In the genomic region with DNA sequence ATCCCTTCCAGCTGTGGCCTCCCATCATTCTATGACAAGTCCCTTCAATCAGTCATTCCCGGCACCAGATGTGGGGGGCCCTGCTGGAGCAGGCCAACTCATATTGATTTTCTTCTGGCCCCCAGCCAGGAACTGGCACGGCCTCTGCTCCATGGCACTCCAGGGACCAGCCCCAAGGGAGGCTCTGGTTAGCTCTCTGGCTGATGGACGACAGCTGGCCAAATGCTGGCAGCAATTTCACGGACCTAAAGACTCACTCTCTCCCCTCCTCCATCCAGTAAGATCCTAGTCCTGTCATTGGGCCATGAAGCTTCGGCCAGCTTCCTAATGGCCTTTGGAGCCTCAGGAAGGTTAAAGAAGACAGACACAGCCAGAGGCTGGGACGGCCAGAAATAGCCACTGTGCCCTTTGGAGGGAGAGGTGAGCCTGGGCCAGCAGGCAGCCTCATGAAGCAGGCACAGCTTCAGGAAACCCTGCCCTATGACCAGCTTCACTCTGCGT, we compare ENCODE assay signal across 16 cellular contexts.
DNase-seq lines count a peak whose midpoint lies in the region; ATAC-seq, FAIRE-seq and TF ChIP-seq lines count a peak whose summit lies in the region.
"Had no signal": no experiment of that assay in that cellular context is flagged by ENCODE, and none has a peak within 500 bp of the region (broad histone marks: within the 10 kb centered on the region; RNA-seq: fewer than 3 reads in every experiment).

No MANE protein-coding gene starts in this region.

- H3K27ac ChIP-seq in liver (ENCODE audit: low read depth in 1 of 2, low read length in 2 of 2), result no peak overlapping the region
- H3K27ac ChIP-seq in HepG2 (ENCODE audit: extremely low read length, insufficient read depth, low read length), result no peak overlapping the region
- peak overlapping the region; percentile 46 to 88 (median 75) for H3K27ac ChIP-seq in heart right ventricle
- H3K27ac ChIP-seq in aorta (ENCODE audit: low read depth in 1 of 2, low read length in 2 of 2), result no peak overlapping the region
- H3K27ac ChIP-seq: pancreas had no signal

- H3K4me3 ChIP-seq in liver (ENCODE audit: low read depth in 1 of 3, low read length in 3 of 3) (no peak overlapping the region), HepG2 (replicated peaks in 1 of 3; ENCODE audit: insufficient read depth in 1 of 3, low read depth in 2 of 3, low read length in 3 of 3) (no peak overlapping the region), heart right ventricle (no peak overlapping the region), aorta (ENCODE audit: low read length in 2 of 2) (no peak overlapping the region)
- H3K4me3 ChIP-seq: pancreas had no signal

- intact Hi-C loops in HepG2 (cut with micrococcal nuclease; ENCODE audit: unreplicated experiment), result no loop called here
- intact Hi-C loops in heart right ventricle (cut with DNase I), result loop anchor here in 4 of 10 donors (10.0 kb wide), 2 partner anchors 80 to 130 kb away; partner anchors contain the start of gene MEX3B (in 3 of the 4)
- intact Hi-C loops in aorta (cut with DNase I), result no loop called here
- intact Hi-C loops in activated CD4-positive, alpha-beta T cell treated with anti-CD3 and anti-CD28 coated beads, Interleukin-2, amount 10 ng/mL, durations not matched to agents 24 days and 14 days (cut with micrococcal nuclease), result no loop called here

- peaks cover 2 to 16% (median 10%) of the 10 kb centered on the region in 4 donors for H3K4me1 ChIP-seq in liver (ENCODE audit: control insufficient read depth in 4 of 4, insufficient read depth in 4 of 4, low read length in 3 of 4)
- H3K4me1 ChIP-seq in HepG2 (ENCODE audit: insufficient read depth, low read length), result no peaks in the 10 kb centered on the region
- peaks cover 6 to 42% (median 33%) of the 10 kb centered on the region in 9 donors for H3K4me1 ChIP-seq in heart right ventricle
- no peaks in the 10 kb centered on the region for H3K4me1 ChIP-seq in aorta (ENCODE audit: control insufficient read depth in 1 of 2, insufficient read depth in 2 of 2, low read length in 2 of 2)
- H3K4me1 ChIP-seq: pancreas had no signal

- no peak overlapping the region for H3K27ac Mint-ChIP-seq in activated CD4-positive, alpha-beta T cell treated with anti-CD3 and anti-CD28 coated beads, Interleukin-2, amount 10 ng/mL, durations not matched to agents 24 days and 14 days
- H3K27ac Mint-ChIP-seq: activated CD8-positive, alpha-beta T cell treated with anti-CD3 and anti-CD28 coated beads, Interleukin-2, amount 10 ng/mL, durations not matched to agents 7 days and 5 days; activated naive CD4-positive, alpha-beta T cell treated with anti-CD3 and anti-CD28 coated beads for 36 hours; memory B cell had no signal

- no peaks in the 10 kb centered on the region for H3K4me1 Mint-ChIP-seq in activated CD4-positive, alpha-beta T cell treated with anti-CD3 and anti-CD28 coated beads, Interleukin-2, amount 10 ng/mL, durations not matched to agents 24 days and 14 days
- H3K4me1 Mint-ChIP-seq: memory B cell had no signal

- in situ Hi-C loops in HepG2 (cut with HindIII; ENCODE audit: extremely low pct_ligation_motif_present, low pct_unique_long_range_greater_than_20kb), result no loop called here

- CTCF ChIA-PET in HepG2 (lab: Yijun Ruan, JAX; ENCODE audit: low intra/inter-chr PET ratio, low total read pairs), result no interaction called here

- H3K27me3 Mint-ChIP-seq in activated CD4-positive, alpha-beta T cell treated with anti-CD3 and anti-CD28 coated beads, Interleukin-2, amount 10 ng/mL, durations not matched to agents 24 days and 14 days, result no peaks in the 10 kb centered on the region

- ATAC-seq in HepG2 (no peak), heart right ventricle (peak; percentile 71 to 96 (median 88)), aorta (ENCODE audit: low FRiP score) (peak; percentile 62)
- ATAC-seq: activated CD8-positive, alpha-beta T cell treated with anti-CD3 and anti-CD28 coated beads, Interleukin-2, amount 10 ng/mL, durations not matched to agents 7 days and 5 days had no signal

- no peak overlapping the region for H3K4me3 Mint-ChIP-seq in activated CD4-positive, alpha-beta T cell treated with anti-CD3 and anti-CD28 coated beads, Interleukin-2, amount 10 ng/mL, durations not matched to agents 24 days and 14 days
- H3K4me3 Mint-ChIP-seq: activated CD8-positive, alpha-beta T cell treated with anti-CD3 and anti-CD28 coated beads, Interleukin-2, amount 10 ng/mL, durations not matched to agents 7 days and 5 days; activated naive CD4-positive, alpha-beta T cell treated with anti-CD3 and anti-CD28 coated beads for 36 hours; memory B cell had no signal

- H4K20me1 ChIP-seq in HepG2 (ENCODE audit: insufficient read depth, low read length), result no peaks in the 10 kb centered on the region

- peaks cover 6% of the 10 kb centered on the region for H3K9me3 Mint-ChIP-seq in activated CD4-positive, alpha-beta T cell treated with anti-CD3 and anti-CD28 coated beads, Interleukin-2, amount 10 ng/mL, durations not matched to agents 24 days and 14 days

- no peak for TF ChIP-seq EP300 in HepG2 (IDR thresholded peaks at IDR 0.05; ENCODE audit: low read depth in 2 of 2, low read length in 2 of 2)
- TF ChIP-seq EP300 in HepG2 (CRISPR knock-in tag; IDR thresholded peaks at IDR 0.05; ENCODE audit: borderline replicate concordance), result no peak

- H3K4me2 ChIP-seq in HepG2 (ENCODE audit: low read depth, low read length), result no peak overlapping the region

- DNase-seq in HepG2 (ENCODE audit: low spot score) (no peak), NCI-H524 (lab: John Stamatoyannopoulos, UW) (peak; percentile 99 to 100), heart right ventricle (peak; percentile 52 to 63), aorta (no peak), D721Med (ENCODE audit: insufficient read length, low spot score) (no peak)
- no peak for DNase-seq in activated CD4-positive, alpha-beta T cell treated with anti-CD3 and anti-CD28 coated beads, Interleukin-2, amount 10 ng/mL, durations not matched to agents 24 days and 14 days
- no peak for DNase-seq in activated naive CD4-positive, alpha-beta T cell (lab: John Stamatoyannopoulos, UW)
- DNase-seq: activated CD8-positive, alpha-beta T cell treated with anti-CD3 and anti-CD28 coated beads, Interleukin-2, amount 10 ng/mL, durations not matched to agents 7 days and 5 days; activated naive CD4-positive, alpha-beta T cell treated with anti-CD3 and anti-CD28 coated beads for 36 hours; DMS53; hippocampal formation; stimulated activated CD4-positive, alpha-beta T cell treated with anti-CD3 and anti-CD28 coated beads, Interleukin-2, amount 100 ng/mL, for 24 hours had no signal

- FAIRE-seq in HepG2 (lab: Jason Lieb, UNC), result no peak
- no peak for FAIRE-seq in D721Med (lab: Jason Lieb, UNC)
- FAIRE-seq: bronchial epithelial cell, pancreas had no signal

- H3K36me3 Mint-ChIP-seq in activated CD4-positive, alpha-beta T cell treated with anti-CD3 and anti-CD28 coated beads, Interleukin-2, amount 10 ng/mL, durations not matched to agents 24 days and 14 days (ENCODE audit: low read depth), result no peaks in the 10 kb centered on the region

- H3K9me3 ChIP-seq in liver (ENCODE audit: control insufficient read depth in 4 of 4, low read length in 3 of 4) (peaks cover 0 to 13% (median 5%) of the 10 kb centered on the region in 4 donors), HepG2 (ENCODE audit: low read length) (peaks cover 22% of the 10 kb centered on the region), heart right ventricle (peaks cover 0 to 37% (median 8%) of the 10 kb centered on the region in 11 donors), aorta (ENCODE audit: control insufficient read depth, low read length) (no peaks in the 10 kb centered on the region)
- H3K9me3 ChIP-seq: pancreas had no signal

- TF ChIP-seq POLR2A in HepG2 (IDR thresholded peaks at IDR 0.05; ENCODE audit: insufficient read depth in 1 of 2, low read depth in 2 of 2, low read length in 2 of 2), result no peak

- H3K9ac ChIP-seq in liver (ENCODE audit: low read depth in 1 of 2, low read length in 2 of 2) (no peak overlapping the region), HepG2 (ENCODE audit: insufficient read depth, low read depth, low read length) (no peak overlapping the region)

- H3K36me3 ChIP-seq in liver (ENCODE audit: control insufficient read depth in 4 of 4, insufficient read depth in 3 of 4, low read depth in 1 of 4, low read length in 3 of 4) (no peaks in the 10 kb centered on the region), HepG2 (replicated peaks in 1 of 2; ENCODE audit: control insufficient read depth in 1 of 2, insufficient read depth in 2 of 2, low read length in 2 of 2) (no peaks in the 10 kb centered on the region), heart right ventricle (no peaks in the 10 kb centered on the region), aorta (ENCODE audit: control insufficient read depth in 1 of 2, insufficient read depth in 2 of 2, low read length in 1 of 2) (no peaks in the 10 kb centered on the region)
- H3K36me3 ChIP-seq: pancreas had no signal

- TF ChIP-seq RAD21 in liver (IDR thresholded peaks at IDR 0.05) (no peak), HepG2 (CRISPR knock-in tag; IDR thresholded peaks at IDR 0.05) (no peak)

- POLR2A ChIA-PET in HepG2 (lab: Yijun Ruan, JAX), result no interaction called here

- BruUV-seq in HepG2 (replicated peaks; lab: Mats Ljungman, UMichigan), result no TSS peak

- no peaks in the 10 kb centered on the region for H3K27me3 ChIP-seq in liver (ENCODE audit: control insufficient read depth in 4 of 4, insufficient read depth in 4 of 4, low read length in 3 of 4)
- H3K27me3 ChIP-seq in HepG2 (ENCODE audit: control insufficient read depth in 1 of 2, insufficient read depth in 2 of 2, low read length in 2 of 2), result peaks cover 0 to 7% of the 10 kb centered on the region in 2 experiments; a peak in 2 of 5 replicates
- H3K27me3 ChIP-seq in heart right ventricle, result no peaks in the 10 kb centered on the region
- H3K27me3 ChIP-seq in aorta (ENCODE audit: control insufficient read depth in 1 of 2, insufficient read depth in 2 of 2, low read length in 1 of 2), result no peaks in the 10 kb centered on the region
- H3K27me3 ChIP-seq: pancreas had no signal

- no peak overlapping the region for H2AFZ ChIP-seq in HepG2 (ENCODE audit: low read length)

- no peaks in the 10 kb centered on the region for H3K79me2 ChIP-seq in HepG2 (ENCODE audit: insufficient read depth, low read length)

- 24% methylated on average over 7 of the region's 7 CpGs for WGBS in liver
- WGBS in HepG2 (ENCODE audit: low lambda C conversion rate), result 10% methylated on average over 2 of the region's 7 CpGs
- 24 to 31% methylated on average over 7 of the region's 7 CpGs for WGBS in heart right ventricle, 2 donors
- WGBS in aorta, 2 donors, result 17 to 20% methylated on average over 7 of the region's 7 CpGs

- TF ChIP-seq CTCF in liver (IDR thresholded peaks at IDR 0.05; ENCODE audit: low read depth, low read length, missing input control) (no peak), HepG2 (CRISPR knock-in tag; IDR thresholded peaks at IDR 0.05) (no peak), heart right ventricle (IDR thresholded peaks at IDR 0.05) (no peak), D721Med (IDR thresholded peaks at IDR 0.05; ENCODE audit: insufficient read depth, missing control alignments) (no peak)

TF ChIP-seq in liver, 16 proteins besides CTCF, POLR2A, EP300 and RAD21 (continues in another document):
- peak in 1 of 2 donors; percentile 27 for TF ChIP-seq JUND (IDR thresholded peaks at IDR 0.05)
- peak; percentile 57 for TF ChIP-seq SP1 (IDR thresholded peaks at IDR 0.05)

TF ChIP-seq in HepG2, 621 proteins besides CTCF, POLR2A, EP300 and RAD21 (continues in another document):
- TF ChIP-seq SRSF9 (IDR thresholded peaks at IDR 0.05; ENCODE audit: borderline replicate concordance, insufficient read depth, low read depth, low read length, poor library complexity, severe bottlenecking), result no peak

Comparison
In these comparisons a context has a peak if more than half of its experiments do, and no peak if none do; other contexts are left out.
1. H3K27ac ChIP-seq: peak in heart right ventricle (10 of 10); none in liver (0 of 2), HepG2 (single experiment) and aorta (0 of 2).
2. DNase-seq: peak in NCI-H524 (2 of 2) and heart right ventricle (2 of 2); none in HepG2 (single experiment), aorta (0 of 2), D721Med (single experiment), activated CD4-positive, alpha-beta T cell treated with anti-CD3 and anti-CD28 coated beads, Interleukin-2, amount 10 ng/mL, durations not matched to agents 24 days and 14 days (single experiment) and activated naive CD4-positive, alpha-beta T cell (0 of 4).